In genomic region chr13:113110852-113111315, GRCh38 we compare ENCODE assay signal across 12 cellular contexts. TPM values are rescaled to one million over a fixed set of nuclear protein-coding genes. Genes with fewer than 3 reads are reported as not detected.
DNase-seq lines count a peak whose midpoint lies in the region; ATAC-seq and TF ChIP-seq lines count a peak whose summit lies in the region.
"Had no signal": no experiment of that assay in that cellular context is flagged by ENCODE, and none has a peak within 500 bp of the region (broad histone marks: within the 10 kb centered on the region; RNA-seq: fewer than 3 reads in every experiment).

No MANE protein-coding gene starts in this region.

- H3K4me3 ChIP-seq in breast epithelium: peak overlapping the region; percentile 34 to 75 (median 54)
- H3K4me3 ChIP-seq in esophagus (ENCODE audit: low read depth in 1 of 2, low read length in 2 of 2): peak overlapping the region; percentile 6 to 43

- no peak overlapping the region for H3K4me3 Mint-ChIP-seq in MCF 10A (ENCODE audit: unreplicated experiment)
- H3K4me3 Mint-ChIP-seq in natural killer cell: peak overlapping the region; percentile 78
- H3K4me3 Mint-ChIP-seq in type B pancreatic cell: peak overlapping the region; percentile 59

- H3K27ac Mint-ChIP-seq in MCF 10A (ENCODE audit: low read depth, unreplicated experiment) (no peak overlapping the region), natural killer cell (no peak overlapping the region), type B pancreatic cell (no peak overlapping the region)

- H3K36me3 Mint-ChIP-seq in MCF 10A (ENCODE audit: insufficient read depth, unreplicated experiment): no peaks in the 10 kb centered on the region
- no peaks in the 10 kb centered on the region for H3K36me3 Mint-ChIP-seq in natural killer cell
- no peaks in the 10 kb centered on the region for H3K36me3 Mint-ChIP-seq in type B pancreatic cell

- no peak for TF ChIP-seq CTCF in breast epithelium (IDR thresholded peaks at IDR 0.05)
- no peak for TF ChIP-seq CTCF in MCF 10A (IDR thresholded peaks at IDR 0.05; ENCODE audit: unreplicated experiment)
- no peak for TF ChIP-seq CTCF in natural killer cell (IDR thresholded peaks at IDR 0.05)
- TF ChIP-seq CTCF in type B pancreatic cell (conservative IDR thresholded peaks at IDR 0.05): no peak

- POLR2A ChIA-PET in MCF 10A (lab: Yijun Ruan, JAX): no interaction called here

- no TSS peak for BruUV-seq in MCF 10A (replicated peaks; lab: Mats Ljungman, UMichigan)

- H3K36me3 ChIP-seq in breast epithelium (no peaks in the 10 kb centered on the region), esophagus (ENCODE audit: control insufficient read depth in 2 of 2, insufficient read depth in 2 of 2, low read length in 1 of 2) (no peaks in the 10 kb centered on the region)

- H3K9me3 Mint-ChIP-seq in MCF 10A (ENCODE audit: unreplicated experiment): no peaks in the 10 kb centered on the region
- no peaks in the 10 kb centered on the region for H3K9me3 Mint-ChIP-seq in natural killer cell
- H3K9me3 Mint-ChIP-seq in type B pancreatic cell: no peaks in the 10 kb centered on the region

- intact Hi-C loops in breast epithelium (cut with DNase I; ENCODE audit: low total_unique reads) (no loop called here), MCF 10A (cut with micrococcal nuclease) (no loop called here), natural killer cell (cut with micrococcal nuclease) (no loop called here)

- WGBS in esophagus, 2 donors: 22 to 23% methylated on average over 46 to 49 of the region's 49 CpGs

- H3K9me3 ChIP-seq in breast epithelium: no peaks in the 10 kb centered on the region
- H3K9me3 ChIP-seq in esophagus (ENCODE audit: control insufficient read depth in 2 of 2, insufficient read depth in 1 of 2, low read depth in 1 of 2, low read length in 1 of 2): peaks cover 0 to 4% of the 10 kb centered on the region in 2 donors

- peaks cover 11 to 23% of the 10 kb centered on the region in 2 donors for H3K27me3 ChIP-seq in breast epithelium
- peaks cover 3 to 14% of the 10 kb centered on the region in 2 donors for H3K27me3 ChIP-seq in esophagus (ENCODE audit: control insufficient read depth in 1 of 2, insufficient read depth in 2 of 2, low read length in 2 of 2)

- DNase-seq in breast epithelium (ENCODE audit: low spot score in 2 of 2) (peak in 1 of 2 donors; percentile 22), MCF 10A (ENCODE audit: unreplicated experiment) (no peak), natural killer cell (no peak), type B pancreatic cell (ENCODE audit: extremely low spot score, unreplicated experiment) (no peak), NCI-H187 treated with DMSO at 0.1 percent for 48 hours (lab: John Stamatoyannopoulos, UW) (no peak), hepatic stellate cell (ENCODE audit: low spot score) (no peak), NCI-H1105 treated with DMSO at 0.1 percent for 48 hours (lab: John Stamatoyannopoulos, UW) (no peak)
- DNase-seq: C1 segment of cervical spinal cord, cortex of kidney had no signal

- ATAC-seq in natural killer cell: peak; percentile 18 to 59 (median 30)
- ATAC-seq: Panc1 had no signal

- H3K27me3 Mint-ChIP-seq in MCF 10A (ENCODE audit: insufficient read depth, unreplicated experiment) (no peaks in the 10 kb centered on the region), natural killer cell (ENCODE audit: low read depth in 2 of 2) (no peaks in the 10 kb centered on the region), type B pancreatic cell (peaks cover 10% of the 10 kb centered on the region)

- no peaks in the 10 kb centered on the region for H3K4me1 Mint-ChIP-seq in MCF 10A (ENCODE audit: insufficient read depth, unreplicated experiment)
- H3K4me1 Mint-ChIP-seq in natural killer cell: no peaks in the 10 kb centered on the region
- no peaks in the 10 kb centered on the region for H3K4me1 Mint-ChIP-seq in type B pancreatic cell (ENCODE audit: unreplicated experiment)

- TF ChIP-seq POLR2A in breast epithelium (IDR thresholded peaks at IDR 0.05): no peak

- CTCF ChIA-PET in MCF 10A (lab: Yijun Ruan, JAX): no interaction called here

- H3K27ac ChIP-seq in breast epithelium (no peak overlapping the region), esophagus (ENCODE audit: low read depth in 2 of 2, low read length in 1 of 2) (no peak overlapping the region)

- H3K4me1 ChIP-seq in breast epithelium (peaks cover 6% of the 10 kb centered on the region in 2 donors), esophagus (ENCODE audit: control insufficient read depth in 2 of 2, insufficient read depth in 2 of 2, low read length in 1 of 2) (peaks cover 8 to 11% of the 10 kb centered on the region in 2 donors)

RNA-seq across cellular contexts. Expression of gene F7, which starts 5.3 kb away (rescaled TPM):
- under 1 TPM; 0.15 to 0.48 (median 0.33) TPM for total RNA-seq in breast epithelium
- total RNA-seq in MCF 10A (2022): not detected in 2 replicates
- polyA plus RNA-seq in esophagus: under 1 TPM in 1 of 2 donors, not detected in 1; 0.01 TPM
- under 1 TPM in 2 of 3 donors, not detected in 1; 0.25 to 0.91 TPM for total RNA-seq in natural killer cell
- 3.0 and 5.3 TPM in 2 replicates for total RNA-seq in type B pancreatic cell (ENCODE audit: low replicate concordance)

RNA-seq across cellular contexts. Expression of gene F10, which starts 11.7 kb away (rescaled TPM):
- 10 to 100 TPM in 1 of 3 donors, 1 to 10 TPM in 2; 5.1 to 63.2 (median 8.2) TPM for total RNA-seq in breast epithelium
- total RNA-seq in MCF 10A (2022): not detected in 2 replicates
- 1 to 10 TPM; 1.6 to 4.5 TPM for polyA plus RNA-seq in esophagus
- not detected for total RNA-seq in natural killer cell
- total RNA-seq in type B pancreatic cell (ENCODE audit: low replicate concordance): 34.4 and 53.6 TPM in 2 replicates

RNA-seq across cellular contexts. Expression of gene PROZ, which starts 47.6 kb away (rescaled TPM):
- not detected for total RNA-seq in breast epithelium
- total RNA-seq in MCF 10A (2022): not detected in 2 replicates
- not detected for polyA plus RNA-seq in esophagus
- total RNA-seq in natural killer cell: under 1 TPM in 1 of 3 donors, not detected in 2; 0.82 TPM
- total RNA-seq in type B pancreatic cell (ENCODE audit: low replicate concordance): not detected in 2 replicates
- total RNA-seq: kidney epithelial cell had no signal
